In the genomic region with DNA sequence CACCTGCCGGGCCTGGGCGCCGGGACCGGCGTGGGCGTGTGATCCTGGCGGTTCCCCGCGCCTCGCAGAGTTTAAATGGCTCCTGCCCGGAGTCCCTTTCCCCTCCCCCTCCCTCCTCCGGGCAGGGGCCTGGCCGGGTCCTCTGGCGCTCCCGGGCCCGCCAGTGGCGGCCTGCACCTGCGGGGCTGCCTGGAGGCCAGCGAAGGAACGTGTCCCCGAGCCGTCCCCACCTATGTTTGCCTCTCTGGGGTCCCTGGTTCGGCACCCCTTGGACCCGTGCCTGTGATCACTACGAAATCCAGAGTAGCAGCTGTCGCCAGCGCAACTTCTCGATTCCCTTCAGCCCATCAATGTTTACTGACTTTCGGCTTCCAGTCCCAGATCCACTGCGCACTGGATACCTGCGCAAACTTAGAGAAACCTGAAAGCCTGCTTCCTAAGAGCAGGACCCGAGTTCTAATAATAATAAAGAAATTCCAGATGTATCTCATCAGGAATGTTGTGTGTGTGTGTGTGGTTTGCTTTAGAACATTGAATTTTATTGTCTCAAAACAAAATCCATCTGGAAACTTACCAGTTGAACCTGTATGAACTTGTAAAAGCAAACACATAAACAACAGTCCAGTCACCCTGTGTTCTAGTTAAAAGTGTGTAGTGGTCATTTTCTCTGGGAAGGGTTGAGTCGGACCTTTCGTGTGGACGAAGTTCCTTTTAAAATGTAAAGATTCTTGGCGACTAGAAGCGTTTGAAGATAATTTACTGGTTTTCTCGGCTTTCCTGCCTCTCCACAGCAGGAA, we compare ENCODE assay signal across 8 cellular contexts. TPM values are rescaled to one million over a fixed set of nuclear protein-coding genes. Genes with fewer than 3 reads are reported as not detected.
A peak's percentile ranks its signal among the peaks of the same experiment; 100 is the strongest.
DNase-seq lines count a peak whose midpoint lies in the region; ATAC-seq and TF ChIP-seq lines count a peak whose summit lies in the region.

No MANE protein-coding gene starts in this region.

- no peaks in the 10 kb centered on the region for H3K36me3 ChIP-seq in CD8-positive, alpha-beta T cell (ENCODE audit: insufficient read depth, low read length)
- no peaks in the 10 kb centered on the region for H3K36me3 ChIP-seq in neuron (ENCODE audit: insufficient read depth, low read length)

- H3K4me1 Mint-ChIP-seq in CD8-positive, alpha-beta T cell (ENCODE audit: low read depth) = peaks cover 2% of the 10 kb centered on the region

- H3K36me3 Mint-ChIP-seq in CD8-positive, alpha-beta T cell = no peaks in the 10 kb centered on the region

- H3K9me3 Mint-ChIP-seq in CD8-positive, alpha-beta T cell = no peaks in the 10 kb centered on the region

- H2AFZ ChIP-seq in neuron (ENCODE audit: low read depth, low read length) = peak overlapping the region; percentile 66

- CTCF ChIA-PET in CD8-positive, alpha-beta T cell (lab: Charles Lee) = no interaction called here

- no peak overlapping the region for H3K27ac ChIP-seq in CD8-positive, alpha-beta T cell (ENCODE audit: low read depth, low read length)

- no peaks in the 10 kb centered on the region for H3K27me3 ChIP-seq in CD8-positive, alpha-beta T cell (ENCODE audit: insufficient read depth, low read length)
- H3K27me3 ChIP-seq in neuron (ENCODE audit: insufficient read depth, low read length) = no peaks in the 10 kb centered on the region

- TF ChIP-seq CTCF in CD8-positive, alpha-beta T cell (IDR thresholded peaks at IDR 0.05) = no peak

- POLR2A ChIA-PET in CD8-positive, alpha-beta T cell (lab: Charles Lee) = no interaction called here

- peak overlapping the region; percentile 50 for H3K4me3 Mint-ChIP-seq in CD8-positive, alpha-beta T cell

- no peaks in the 10 kb centered on the region for H3K4me1 ChIP-seq in CD8-positive, alpha-beta T cell (ENCODE audit: insufficient read depth, low read length)
- H3K4me1 ChIP-seq in neuron (ENCODE audit: insufficient read depth, low read length) = no peaks in the 10 kb centered on the region

- H3K4me3 ChIP-seq in CD8-positive, alpha-beta T cell (ENCODE audit: low read depth, low read length) = no peak overlapping the region
- peak overlapping the region; percentile 52 for H3K4me3 ChIP-seq in neuron (ENCODE audit: low read length)

- intact Hi-C loops in CD8-positive, alpha-beta T cell (cut with DNase I, micrococcal nuclease) = no loop called here

- peaks cover 10% of the 10 kb centered on the region for H3K27me3 Mint-ChIP-seq in CD8-positive, alpha-beta T cell (ENCODE audit: low read depth)

- DNase-seq in CD8-positive, alpha-beta T cell = no peak
- peak; percentile 8 to 76 for DNase-seq in NCI-H526 (lab: John Stamatoyannopoulos, UW)
- DNase-seq in stimulated activated CD4-positive, alpha-beta T cell treated with anti-CD3 and anti-CD28 coated beads, Interleukin-2, amount 100 ng/mL, for 48 hours = no peak
- DNase-seq in SW 1271 (lab: John Stamatoyannopoulos, UW) = no peak
- no peak for DNase-seq in NCI-H2171 (lab: John Stamatoyannopoulos, UW)

- H3K9me3 ChIP-seq in CD8-positive, alpha-beta T cell (ENCODE audit: low read length) = no peaks in the 10 kb centered on the region
- no peaks in the 10 kb centered on the region for H3K9me3 ChIP-seq in neuron (ENCODE audit: low read length)

- no peak overlapping the region for H3K27ac Mint-ChIP-seq in CD8-positive, alpha-beta T cell

- no peak for ATAC-seq in CD8-positive, alpha-beta T cell
- ATAC-seq in esophagus mucosa (peak; percentile 10), HG03108 (IDR thresholded peaks at IDR 0.05; ENCODE audit: unreplicated experiment) (no peak)

RNA-seq across cellular contexts. Expression of a gene that starts 0.8 kb away (rescaled TPM):
- not detected for total RNA-seq in CD8-positive, alpha-beta T cell
- total RNA-seq in esophagus mucosa = 7.7 TPM

RNA-seq across cellular contexts. Expression of a gene that starts 21.4 kb away (rescaled TPM):
- not detected for total RNA-seq in CD8-positive, alpha-beta T cell
- total RNA-seq in esophagus mucosa = 2.8 TPM

Comparison
In these comparisons a context has a peak if more than half of its experiments do, and no peak if none do; other contexts are left out.
1. DNase-seq: peak in NCI-H526 (2 of 2); none in CD8-positive, alpha-beta T cell (0 of 7), stimulated activated CD4-positive, alpha-beta T cell treated with anti-CD3 and anti-CD28 coated beads, Interleukin-2, amount 100 ng/mL, for 48 hours (0 of 2), SW 1271 (0 of 2) and NCI-H2171 (single experiment).